In genomic region chr10:102776779-102777417, GRCh38 we compare ENCODE assay signal across 8 cellular contexts. TPM values are rescaled to one million over a fixed set of nuclear protein-coding genes. Genes with fewer than 3 reads are reported as not detected.
DNase-seq lines count a peak whose midpoint lies in the region; ATAC-seq, FAIRE-seq and TF ChIP-seq lines count a peak whose summit lies in the region.

No MANE protein-coding gene starts in this region.

- peaks cover 41 to 72% (median 58%) of the 10 kb centered on the region in 4 donors for H3K4me1 Mint-ChIP-seq in CD4-positive, alpha-beta memory T cell

- peak overlapping the region in 2 of 7 donors; percentile 66 to 70 for H3K27ac Mint-ChIP-seq in CD4-positive, alpha-beta memory T cell

- H4K20me1 ChIP-seq in mammary epithelial cell (ENCODE audit: insufficient read depth, low read length) (peaks cover 3% of the 10 kb centered on the region), keratinocyte (ENCODE audit: control insufficient read depth, extremely low read depth, insufficient read depth, low read length) (no peaks in the 10 kb centered on the region)

- CTCF ChIA-PET in mammary epithelial cell (lab: Charles Lee; ENCODE audit: low non-redundant PET), result interaction anchor here (1.1 kb wide), 1 partner anchor 23 kb away, joined by 4 read pairs; no protein-coding TSS in a partner anchor
- CTCF ChIA-PET in CD4-positive, alpha-beta memory T cell (lab: Charles Lee; ENCODE audit: partially characterized antibody), result interaction anchor here (1.3 kb wide), 1 partner anchor 25 kb away, joined by 3 read pairs; no protein-coding TSS in a partner anchor

- peak; percentile 99 for FAIRE-seq in keratinocyte (lab: Jason Lieb, UNC)

- H3K4me1 ChIP-seq in mammary epithelial cell (ENCODE audit: insufficient read depth, low read length) (peaks cover 47% of the 10 kb centered on the region), keratinocyte (ENCODE audit: control insufficient read depth, extremely low read depth, insufficient read depth, low read length) (peaks cover 94% of the 10 kb centered on the region)
- peaks cover 40% of the 10 kb centered on the region for H3K4me1 ChIP-seq in CD4-positive, alpha-beta memory T cell (ENCODE audit: insufficient read depth, low read length)

- intact Hi-C loops in mammary epithelial cell (cut with micrococcal nuclease), result loop anchor here (2.0 kb wide), 1 partner anchor 24 kb away; no protein-coding TSS in a partner anchor
- intact Hi-C loops in CD4-positive, alpha-beta memory T cell (cut with micrococcal nuclease), result no loop called here

- H3K4me3 ChIP-seq in Jurkat, Clone E6-1 (ENCODE audit: low read length), result peak overlapping the region; percentile 68
- H3K4me3 ChIP-seq in mammary epithelial cell (replicated peaks in 1 of 3; ENCODE audit: insufficient read depth in 1 of 3, low read depth in 2 of 3, low read length in 3 of 3), result peak overlapping the region in 1 of 3 experiments; percentile 6
- peak overlapping the region; percentile 1 to 57 (median 52) for H3K4me3 ChIP-seq in keratinocyte (ENCODE audit: control insufficient read depth in 2 of 3, extremely low read depth in 1 of 3, insufficient read depth in 2 of 3, low read depth in 1 of 3, low read length in 3 of 3)
- H3K4me3 ChIP-seq in skin epidermis, result peak overlapping the region in 5 of 7 experiments; percentile 3 to 26 (median 14)
- no peak overlapping the region for H3K4me3 ChIP-seq in CD4-positive, alpha-beta memory T cell (ENCODE audit: low read length in 2 of 2)

- H3K4me3 Mint-ChIP-seq in CD4-positive, alpha-beta memory T cell, result peak overlapping the region in 1 of 8 donors; percentile 2

- peaks cover 2% of the 10 kb centered on the region for H3K9me1 ChIP-seq in keratinocyte (ENCODE audit: control insufficient read depth, extremely low read depth, insufficient read depth, low read length)

- peaks cover 14 to 34% of the 10 kb centered on the region in 2 donors for H3K36me3 Mint-ChIP-seq in CD4-positive, alpha-beta memory T cell

- dilution Hi-C loops in mammary epithelial cell (cut with HindIII; ENCODE audit: low sequenced_read_pairs) (no loop called here), keratinocyte (cut with MboI; ENCODE audit: extremely low pct_ligation_motif_present, low sequenced_read_pairs) (no loop called here)

- H3K27ac ChIP-seq in mammary epithelial cell (ENCODE audit: insufficient read depth, low read depth, low read length) (no peak overlapping the region), keratinocyte (ENCODE audit: control insufficient read depth, insufficient read depth, low read length) (peak overlapping the region; percentile 96), skin epidermis (peak overlapping the region in 20 of 21 experiments; percentile 35 to 97 (median 86))
- H3K27ac ChIP-seq in CD4-positive, alpha-beta memory T cell (ENCODE audit: low read depth, low read length), result no peak overlapping the region

- TF ChIP-seq CTCF in mammary epithelial cell (conservative IDR thresholded peaks at IDR 0.05 in 1 of 2, IDR thresholded peaks at IDR 0.05 in 1 of 2; ENCODE audit: extremely low read depth in 1 of 2, insufficient read depth in 1 of 2, low read depth in 1 of 2, low read length in 2 of 2) (no peak), keratinocyte (optimal IDR thresholded peaks at IDR 0.05 in 1 of 3, IDR thresholded peaks at IDR 0.05 in 1 of 3, conservative IDR thresholded peaks at IDR 0.05 in 1 of 3; ENCODE audit: extremely low read depth in 1 of 3, insufficient read depth in 2 of 3, low read length in 3 of 3) (peak in 1 of 3 experiments; percentile 10)

- no peaks in the 10 kb centered on the region for H3K27me3 ChIP-seq in mammary epithelial cell (ENCODE audit: insufficient read depth, low read length)
- no peaks in the 10 kb centered on the region for H3K27me3 ChIP-seq in keratinocyte (ENCODE audit: control insufficient read depth, extremely low read depth, insufficient read depth, low read length)
- no peaks in the 10 kb centered on the region for H3K27me3 ChIP-seq in CD4-positive, alpha-beta memory T cell (ENCODE audit: insufficient read depth, low read length)

- no peak for ATAC-seq in GM21526 (IDR thresholded peaks at IDR 0.05; ENCODE audit: low FRiP score, unreplicated experiment)

- no TSS peak for BruUV-seq in mammary epithelial cell (replicated peaks; lab: Mats Ljungman, UMichigan)

- H3K4me2 ChIP-seq in mammary epithelial cell (ENCODE audit: insufficient read depth, low read depth, low read length) (peak overlapping the region; percentile 56), keratinocyte (ENCODE audit: control insufficient read depth, extremely low read depth, insufficient read depth, low read depth, low read length) (peak overlapping the region; percentile 89)

- H3K79me2 ChIP-seq in mammary epithelial cell (ENCODE audit: insufficient read depth, low read length) (peaks cover 17% of the 10 kb centered on the region), keratinocyte (ENCODE audit: control insufficient read depth, insufficient read depth, low read length) (peaks cover 11% of the 10 kb centered on the region)

- in situ Hi-C loops in mammary epithelial cell (cut with MboI; ENCODE audit: low sequenced_read_pairs in 2 of 2), result no loop called here

- H2AFZ ChIP-seq in mammary epithelial cell (ENCODE audit: low read depth, low read length) (peak overlapping the region; percentile 0), keratinocyte (ENCODE audit: control insufficient read depth, low read length) (no peak overlapping the region)

- 4% methylated on average over 9 of the region's 9 CpGs for WGBS in mammary epithelial cell (ENCODE audit: low coverage, missing lambda C conversion rate)

- no peaks in the 10 kb centered on the region for H3K36me3 ChIP-seq in mammary epithelial cell (ENCODE audit: insufficient read depth, low read length)
- peaks cover 0 to 1% of the 10 kb centered on the region in 2 experiments for H3K36me3 ChIP-seq in keratinocyte (ENCODE audit: control insufficient read depth in 2 of 2, extremely low read depth in 1 of 2, insufficient read depth in 2 of 2, low read length in 2 of 2)
- H3K36me3 ChIP-seq in CD4-positive, alpha-beta memory T cell (ENCODE audit: insufficient read depth, low read length), result no peaks in the 10 kb centered on the region

- H3K9me3 ChIP-seq in mammary epithelial cell (replicated peaks; ENCODE audit: insufficient read depth, low read length) (no peaks in the 10 kb centered on the region), keratinocyte (ENCODE audit: control insufficient read depth, low read depth, low read length) (no peaks in the 10 kb centered on the region)
- H3K9me3 ChIP-seq in CD4-positive, alpha-beta memory T cell (ENCODE audit: control insufficient read depth in 1 of 2, low read length in 2 of 2), result no peaks in the 10 kb centered on the region

- no peaks in the 10 kb centered on the region for H3K9me3 Mint-ChIP-seq in CD4-positive, alpha-beta memory T cell

- H3K27me3 Mint-ChIP-seq in CD4-positive, alpha-beta memory T cell, result no peaks in the 10 kb centered on the region

- no peak overlapping the region for H3K9ac ChIP-seq in mammary epithelial cell (ENCODE audit: insufficient read depth, low read length)
- H3K9ac ChIP-seq in keratinocyte (ENCODE audit: control insufficient read depth, extremely low read depth, insufficient read depth, low read length), result peak overlapping the region; percentile 88

- POLR2A ChIA-PET in CD4-positive, alpha-beta memory T cell (lab: Charles Lee; ENCODE audit: partially characterized antibody), result no interaction called here

- DNase-seq in AG08395 (ENCODE audit: low spot score) (peak; percentile 96), mammary epithelial cell (peak; percentile 91), keratinocyte (ENCODE audit: low read depth, low spot score) (peak; percentile 87), NOMO-1 treated with dmso at 0.1 percent for 144 hours (lab: John Stamatoyannopoulos, UW; ENCODE audit: unreplicated experiment) (no peak)
- DNase-seq in Jurkat, Clone E6-1 (ENCODE audit: low read depth, low spot score), result peak; percentile 98
- no peak for DNase-seq in CD4-positive, alpha-beta memory T cell

RNA-seq across cellular contexts. Expression of gene WBP1L, which starts 33.1 kb away (rescaled TPM):
- polyA plus RNA-seq in Jurkat, Clone E6-1 (2012; ENCODE audit: insufficient read depth, insufficient read length), result 11.6 TPM
- total RNA-seq in mammary epithelial cell, result 10 to 100 TPM; 18.4 to 48.2 TPM
- polyA plus RNA-seq in mammary epithelial cell (20.7 TPM), keratinocyte (24.3 to 45.7 TPM (median 27.3 TPM) in 3 replicates)
- polyA minus RNA-seq in mammary epithelial cell (24.7 TPM), keratinocyte (42.8 to 84.0 TPM (median 50.9 TPM) in 3 replicates)
- polyA plus RNA-seq in keratinocyte (2011; ENCODE audit: low read depth), result 25.9 TPM
- 30.8 and 32.7 TPM in 2 replicates for polyA plus RNA-seq in keratinocyte (2011; cell fraction: cytosol; rRNA removed)
- polyA plus RNA-seq in keratinocyte (2011; cell fraction: nucleus; rRNA removed), result 33.6 and 38.0 TPM in 2 replicates
- 21.5 and 33.4 TPM in 2 replicates for polyA plus RNA-seq in keratinocyte (2012; ENCODE audit: low replicate concordance)
- polyA minus RNA-seq in keratinocyte (2011; cell fraction: cytosol; rRNA and poly(A)+ RNA removed), result 51.8 TPM
- polyA minus RNA-seq in keratinocyte (2011; cell fraction: nucleus; rRNA and poly(A)+ RNA removed), result 41.7 and 46.7 TPM in 2 replicates
- total RNA-seq in CD4-positive, alpha-beta memory T cell, result 10 to 100 TPM; 39.3 to 41.1 TPM
- polyA plus RNA-seq in CD4-positive, alpha-beta memory T cell, result 10 to 100 TPM; 25.7 to 34.3 TPM

Comparison
In these comparisons a context has a peak if more than half of its experiments do, and no peak if none do; other contexts are left out.
1. DNase-seq: peak in AG08395 (single experiment), Jurkat, Clone E6-1 (single experiment), mammary epithelial cell (single experiment) and keratinocyte (single experiment); none in CD4-positive, alpha-beta memory T cell (0 of 5) and NOMO-1 treated with dmso at 0.1 percent for 144 hours (single experiment).
2. H3K4me3 ChIP-seq: peak in Jurkat, Clone E6-1 (single experiment), keratinocyte (3 of 3) and skin epidermis (5 of 7); none in CD4-positive, alpha-beta memory T cell (0 of 2).
3. H3K27ac ChIP-seq: peak in keratinocyte (single experiment) and skin epidermis (20 of 21); none in mammary epithelial cell (single experiment) and CD4-positive, alpha-beta memory T cell (single experiment).